16 cellular contexts compared by ENCODE assay signal in the genomic region with DNA sequence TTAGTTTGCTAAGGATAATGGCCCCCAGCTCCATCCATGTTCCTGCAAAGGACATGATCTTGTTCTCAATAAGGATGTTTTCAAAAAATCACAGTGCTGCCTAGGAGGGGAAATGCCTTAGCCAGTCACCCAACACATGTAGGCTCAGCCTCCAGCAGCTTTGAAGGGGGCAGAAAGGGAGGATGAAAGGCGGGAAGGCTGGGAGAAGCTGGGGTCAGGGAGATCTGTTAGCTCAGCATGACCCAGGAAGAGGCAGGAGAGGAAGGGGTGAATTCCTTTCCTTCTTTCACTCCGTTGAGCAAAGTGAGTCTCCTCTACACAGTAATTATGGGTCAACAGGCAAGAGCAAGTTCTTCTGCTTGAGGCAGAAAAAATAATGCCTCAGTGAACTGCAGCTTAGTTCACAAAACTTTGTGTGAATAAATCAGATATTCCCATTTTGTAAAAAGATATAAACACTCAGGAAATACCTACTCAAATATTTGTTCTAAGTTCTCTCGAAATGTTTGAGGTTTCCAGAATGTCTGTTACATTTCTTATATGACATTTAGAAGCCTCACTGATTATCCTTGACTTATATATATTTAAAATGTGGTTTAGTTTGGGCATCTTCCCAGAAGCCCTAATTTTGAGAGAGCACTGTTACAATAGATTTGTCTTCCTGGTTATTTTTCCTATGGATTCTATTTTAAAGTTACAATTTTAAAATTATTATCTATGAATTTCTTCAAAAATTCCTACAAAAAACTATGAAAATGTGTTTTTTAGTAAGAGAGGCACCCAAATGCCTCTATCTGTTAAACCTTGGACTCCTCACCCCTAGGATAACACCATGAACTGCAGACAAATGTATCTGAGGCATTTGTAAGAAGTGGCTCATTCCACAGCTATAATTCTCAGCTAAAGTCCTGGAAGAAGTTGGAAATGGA.
DNase-seq lines count a peak whose midpoint lies in the region; ATAC-seq, FAIRE-seq and TF ChIP-seq lines count a peak whose summit lies in the region.
"Had no signal": no experiment of that assay in that cellular context is flagged by ENCODE, and none has a peak within 500 bp of the region (broad histone marks: within the 10 kb centered on the region; RNA-seq: fewer than 3 reads in every experiment).

No MANE protein-coding gene starts in this region.

- peaks cover 11% of the 10 kb centered on the region for H3K27me3 Mint-ChIP-seq in neural progenitor cell (ENCODE audit: insufficient read depth, low read depth)
- peaks cover 65% of the 10 kb centered on the region for H3K27me3 Mint-ChIP-seq in Calu3 (ENCODE audit: unreplicated experiment)

- ATAC-seq in K562 (no peak), GM21529 (IDR thresholded peaks at IDR 0.05; ENCODE audit: unreplicated experiment) (no peak)
- ATAC-seq: Panc1, Right ventricle myocardium inferior had no signal

- H3K4me3 ChIP-seq in K562 = no peak overlapping the region
- H3K4me3 ChIP-seq in neural progenitor cell = no peak overlapping the region

- H3K36me3 ChIP-seq in K562 (ENCODE audit: control insufficient read depth, insufficient read depth, low read length) (no peaks in the 10 kb centered on the region), neural progenitor cell (no peaks in the 10 kb centered on the region)

- H2AFZ ChIP-seq in K562 (ENCODE audit: low read depth, low read length) (no peak overlapping the region), neural progenitor cell (replicated peaks) (no peak overlapping the region)

- no peak overlapping the region for H3K4me3 Mint-ChIP-seq in neural progenitor cell
- no peak overlapping the region for H3K4me3 Mint-ChIP-seq in Calu3 (ENCODE audit: low read depth, unreplicated experiment)

- H4K20me1 ChIP-seq in K562 (replicated peaks; ENCODE audit: control insufficient read depth, insufficient read depth, low read length) (no peaks in the 10 kb centered on the region), neural progenitor cell (ENCODE audit: low read depth) (no peaks in the 10 kb centered on the region)

- TF ChIP-seq RAD21 in K562 (CRISPR knock-in tag; conservative IDR thresholded peaks at IDR 0.05 in 1 of 2, IDR thresholded peaks at IDR 0.05 in 1 of 2) = no peak

- H3K4me2 ChIP-seq in K562 (ENCODE audit: insufficient read depth, low read length) (no peak overlapping the region), neural progenitor cell (no peak overlapping the region)

- no peak for TF ChIP-seq POLR2A in K562 (conservative IDR thresholded peaks at IDR 0.05)

- H3K9me3 ChIP-seq in K562 (replicated peaks; ENCODE audit: control insufficient read depth, insufficient read depth, low read depth, low read length) = no peaks in the 10 kb centered on the region
- H3K9me3 ChIP-seq in neural progenitor cell (ENCODE audit: low read depth) = no peaks in the 10 kb centered on the region

- no peak overlapping the region for H3K27ac ChIP-seq in K562 (ENCODE audit: extremely low read depth, low read depth, low read length)
- H3K27ac ChIP-seq in neural progenitor cell = no peak overlapping the region

- intact Hi-C loops in K562 (cut with micrococcal nuclease) = no loop called here
- intact Hi-C loops in Calu3 (cut with micrococcal nuclease; ENCODE audit: unreplicated experiment) = no loop called here

- H3F3A ChIP-seq in neural progenitor cell (ENCODE audit: low read depth) = no peaks in the 10 kb centered on the region

- POLR2A ChIA-PET in K562 (lab: Yijun Ruan, JAX) = interaction anchor here (0.6 to 0.9 kb wide), 3 partner anchors 14 to 638 kb away, joined by 3 read pairs; no protein-coding TSS in a partner anchor

- H3K9ac ChIP-seq in K562 (ENCODE audit: insufficient read depth in 1 of 2, low read depth in 2 of 2, low read length in 2 of 2) = no peak overlapping the region
- H3K9ac ChIP-seq in neural progenitor cell = no peak overlapping the region

- 0% methylated on average over 2 of the region's 3 CpGs for WGBS in K562 (ENCODE audit: insufficient coverage, low coverage, missing lambda C conversion rate)

- H3K27ac Mint-ChIP-seq in neural progenitor cell (peak overlapping the region; percentile 61), Calu3 (ENCODE audit: unreplicated experiment) (no peak overlapping the region)

- H3K79me2 ChIP-seq in K562 (ENCODE audit: control insufficient read depth, insufficient read depth, low read length) (no peaks in the 10 kb centered on the region), neural progenitor cell (ENCODE audit: low read depth) (no peaks in the 10 kb centered on the region)

- CTCF ChIA-PET in K562 (lab: Yijun Ruan, JAX; ENCODE audit: low intra/inter-chr PET ratio) = no interaction called here
- CTCF ChIA-PET in Calu3 (lab: Charles Lee) = no interaction called here

- H3K9me1 ChIP-seq in K562 (ENCODE audit: control insufficient read depth, insufficient read depth, low read length) = no peaks in the 10 kb centered on the region

- H3K4me1 ChIP-seq in K562 (replicated peaks in 1 of 2; ENCODE audit: control insufficient read depth in 2 of 2, insufficient read depth in 2 of 2, low read length in 2 of 2) (no peaks in the 10 kb centered on the region), neural progenitor cell (no peaks in the 10 kb centered on the region)

- peak; percentile 59 for FAIRE-seq in K562 (lab: Jason Lieb, UNC)
- FAIRE-seq: H54 had no signal

- BruUV-seq in K562 (replicated peaks; lab: Mats Ljungman, UMichigan) (no TSS peak), Calu3 (replicated peaks; lab: Mats Ljungman, UMichigan) (no TSS peak)

- H3K36me3 Mint-ChIP-seq in neural progenitor cell = no peaks in the 10 kb centered on the region
- H3K36me3 Mint-ChIP-seq in Calu3 (ENCODE audit: insufficient read depth, unreplicated experiment) = no peaks in the 10 kb centered on the region

- H3K4me1 Mint-ChIP-seq in neural progenitor cell = peaks cover 9% of the 10 kb centered on the region
- no peaks in the 10 kb centered on the region for H3K4me1 Mint-ChIP-seq in Calu3 (ENCODE audit: low read depth, unreplicated experiment)

- in situ Hi-C loops in K562 (cut with MboI) = no loop called here

- no peak for TF ChIP-seq CTCF in K562 (IDR thresholded peaks at IDR 0.05 in 2 of 3, conservative IDR thresholded peaks at IDR 0.05 in 1 of 3; ENCODE audit: insufficient read depth in 2 of 3, low read depth in 1 of 3, low read length in 3 of 3)
- no peak for TF ChIP-seq CTCF in neural progenitor cell (IDR thresholded peaks at IDR 0.05)
- no peak for TF ChIP-seq CTCF in Calu3 (IDR thresholded peaks at IDR 0.05; ENCODE audit: unreplicated experiment)

- H3K9me3 Mint-ChIP-seq in neural progenitor cell = peaks cover 16% of the 10 kb centered on the region
- no peaks in the 10 kb centered on the region for H3K9me3 Mint-ChIP-seq in Calu3 (ENCODE audit: low read depth, unreplicated experiment)

- DNase-seq in K562 (ENCODE audit: extremely low read depth in 1 of 4, low spot score in 3 of 4) (no peak), iPS-NIHi7 (ENCODE audit: extremely low spot score) (peak; percentile 25), neural progenitor cell (ENCODE audit: low spot score) (no peak), smooth muscle cell of the brain vasculature (ENCODE audit: low read depth, low spot score) (peak; percentile 41), Calu3 (no peak), NCI-H748 (lab: John Stamatoyannopoulos, UW; ENCODE audit: unreplicated experiment) (no peak)
- DNase-seq: DMS 273 treated with DMSO at 0.1 percent for 48 hours, NCI-H1417, NCI-H1930, NCI-H2171, NCI-H446 treated with DMSO at 0.1 percent for 48 hours, NCI-H82 had no signal

- TF ChIP-seq EP300 in K562 (IDR thresholded peaks at IDR 0.05; ENCODE audit: low read length) = no peak

- H3K27me3 ChIP-seq in K562 (ENCODE audit: control insufficient read depth in 2 of 2, insufficient read depth in 2 of 2, low read length in 2 of 2) (peaks cover 24 to 38% of the 10 kb centered on the region in 2 experiments), neural progenitor cell (no peaks in the 10 kb centered on the region)

TF ChIP-seq in K562, 482 proteins besides CTCF, POLR2A, EP300 and RAD21:
- no peak for TF ChIP-seq PRPF4 (IDR thresholded peaks at IDR 0.05; ENCODE audit: insufficient read depth, low read depth, low read length, poor library complexity, severe bottlenecking)
- TF ChIP-seq NFIX (CRISPR knock-in tag; IDR thresholded peaks at IDR 0.05; ENCODE audit: low read depth) = no peak
- no peak for TF ChIP-seq RBM15 (IDR thresholded peaks at IDR 0.05; ENCODE audit: insufficient read depth, low read length)
- TF ChIP-seq TOE1 (IDR thresholded peaks at IDR 0.05; ENCODE audit: borderline replicate concordance) = no peak
- no peak for TF ChIP-seq TOE1 (CRISPR knock-in tag; IDR thresholded peaks at IDR 0.05; ENCODE audit: borderline replicate concordance, low read depth)
- TF ChIP-seq ZNF197 (CRISPR knock-in tag; IDR thresholded peaks at IDR 0.05; ENCODE audit: low read depth) = no peak
- no peak for TF ChIP-seq ATF4 (CRISPR knock-in tag; IDR thresholded peaks at IDR 0.05)
- TF ChIP-seq BACH1 (tag; IDR thresholded peaks at IDR 0.05) = no peak
- no peak for TF ChIP-seq TFAM (CRISPR knock-in tag; conservative IDR thresholded peaks at IDR 0.05)
- no peak for TF ChIP-seq ZNF717 (CRISPR knock-in tag; IDR thresholded peaks at IDR 0.05)

Comparison
In these comparisons a context has a peak if more than half of its experiments do, and no peak if none do; other contexts are left out.
1. DNase-seq: peak in iPS-NIHi7 (single experiment) and smooth muscle cell of the brain vasculature (single experiment); none in K562 (0 of 4), neural progenitor cell (single experiment), Calu3 (single experiment) and NCI-H748 (single experiment).